In genomic region chr11:57868491-57868890, GRCh38 we compare ENCODE assay signal across 35 cellular contexts.
"Had no signal": no experiment of that assay in that cellular context is flagged by ENCODE, and none has a peak within 500 bp of the region (broad histone marks: within the 10 kb centered on the region; RNA-seq: fewer than 3 reads in every experiment).

No MANE protein-coding gene starts in this region.

- H3K27ac Mint-ChIP-seq: activated naive CD8-positive, alpha-beta T cell treated with anti-CD3 and anti-CD28 coated beads, Interleukin-2, amount 10 ng/mL, durations not matched to agents 7 days and 5 days; brain; natural killer cell; neural progenitor cell; stimulated activated effector memory CD8-positive, alpha-beta T cell treated with anti-CD3 and anti-CD28 coated beads, Interleukin-12 subunit alpha, Interleukin-12 subunit beta, amount 100 ng/mL, for 72 hours; stimulated activated naive CD8-positive, alpha-beta T cell treated with anti-CD3 and anti-CD28 coated beads, Interleukin-15, amount 100 ng/mL, for 72 hours; T-helper 1 cell treated with Interleukin-12 subunit alpha and Interleukin-12 subunit beta and Interleukin-4 antibody, amounts not matched to agents 30 μg/mL and 1 μg/mL, for 36 hours; type B pancreatic cell had no signal

- H3K27ac ChIP-seq: ascending aorta, cardiac muscle cell, coronary artery, dorsolateral prefrontal cortex, gastrocnemius medialis, lower lobe of right lung, neural progenitor cell, parathyroid adenoma, psoas muscle, sigmoid colon, uterus, VCaP had no signal

- DNase-seq: activated CD4-positive, alpha-beta T cell treated with anti-CD3 and anti-CD28 coated beads for 48 hours; activated CD4-positive, alpha-beta T cell treated with anti-CD3 and anti-CD28 coated beads, Interleukin-2, amount 50 U/mL, for 48 hours; activated CD8-positive, alpha-beta memory T cell treated with anti-CD3 and anti-CD28 coated beads for 24 hours; activated effector memory CD4-positive, alpha-beta T cell treated with Interleukin-2 at 50 U/mL for 16 hours; activated naive CD4-positive, alpha-beta T cell treated with Interleukin-2 at 50 U/mL for 16 hours; activated naive CD8-positive, alpha-beta T cell treated with anti-CD3 and anti-CD28 coated beads, Interleukin-2, amount 10 ng/mL, durations not matched to agents 7 days and 5 days; dorsolateral prefrontal cortex; effector memory CD4-positive, alpha-beta T cell; erythroblast; gastrocnemius medialis; glutamatergic neuron; hippocampal formation; lower lobe of right lung; mesenchymal stem cell; natural killer cell; occipital lobe; psoas muscle; sigmoid colon; small intestine; stimulated activated CD4-positive, alpha-beta T cell treated with anti-CD3 and anti-CD28 coated beads, Interleukin-4, amount 100 ng/mL, for 24 hours; stimulated activated naive CD8-positive, alpha-beta T cell treated with anti-CD3 and anti-CD28 coated beads, Interleukin-15, amount 100 ng/mL, for 72 hours; substantia nigra; T-helper 9 cell; uterus had no signal

- H3K4me3 ChIP-seq: ascending aorta, cardiac muscle cell, coronary artery, dorsolateral prefrontal cortex, gastrocnemius medialis, lower lobe of right lung, neural progenitor cell, psoas muscle, sigmoid colon, uterus had no signal

- H3K9me3 ChIP-seq: ascending aorta, gastrocnemius medialis, lower lobe of right lung, psoas muscle, sigmoid colon, uterus had no signal

- H3K79me2 ChIP-seq: parathyroid adenoma had no signal

- H3K27me3 Mint-ChIP-seq: activated naive CD8-positive, alpha-beta T cell treated with anti-CD3 and anti-CD28 coated beads, Interleukin-2, amount 10 ng/mL, durations not matched to agents 7 days and 5 days; stimulated activated naive CD8-positive, alpha-beta T cell treated with anti-CD3 and anti-CD28 coated beads, Interleukin-15, amount 100 ng/mL, for 72 hours had no signal

- H3K4me1 ChIP-seq: ascending aorta, gastrocnemius medialis, lower lobe of right lung, neural progenitor cell, parathyroid adenoma, psoas muscle, sigmoid colon, uterus had no signal

- H3K4me3 Mint-ChIP-seq: activated naive CD8-positive, alpha-beta T cell treated with anti-CD3 and anti-CD28 coated beads, Interleukin-2, amount 10 ng/mL, durations not matched to agents 7 days and 5 days; brain; natural killer cell; neural progenitor cell; stimulated activated effector memory CD8-positive, alpha-beta T cell treated with anti-CD3 and anti-CD28 coated beads, Interleukin-12 subunit alpha, Interleukin-12 subunit beta, amount 100 ng/mL, for 72 hours; stimulated activated naive CD8-positive, alpha-beta T cell treated with anti-CD3 and anti-CD28 coated beads, Interleukin-15, amount 100 ng/mL, for 72 hours; T-helper 1 cell treated with Interleukin-12 subunit alpha and Interleukin-12 subunit beta and Interleukin-4 antibody, amounts not matched to agents 30 μg/mL and 1 μg/mL, for 36 hours; type B pancreatic cell had no signal

- H3K9me3 Mint-ChIP-seq: brain; natural killer cell; neural progenitor cell; stimulated activated effector memory CD8-positive, alpha-beta T cell treated with anti-CD3 and anti-CD28 coated beads, Interleukin-12 subunit alpha, Interleukin-12 subunit beta, amount 100 ng/mL, for 72 hours; stimulated activated naive CD8-positive, alpha-beta T cell treated with anti-CD3 and anti-CD28 coated beads, Interleukin-15, amount 100 ng/mL, for 72 hours; T-helper 1 cell treated with Interleukin-12 subunit alpha and Interleukin-12 subunit beta and Interleukin-4 antibody, amounts not matched to agents 30 μg/mL and 1 μg/mL, for 36 hours; type B pancreatic cell had no signal

- H3K4me2 ChIP-seq: neural progenitor cell had no signal

- H3K4me1 Mint-ChIP-seq: brain; natural killer cell; neural progenitor cell; stimulated activated effector memory CD8-positive, alpha-beta T cell treated with anti-CD3 and anti-CD28 coated beads, Interleukin-12 subunit alpha, Interleukin-12 subunit beta, amount 100 ng/mL, for 72 hours had no signal

- H3K27me3 ChIP-seq: ascending aorta, cardiac muscle cell, gastrocnemius medialis, neural progenitor cell, sigmoid colon, uterus had no signal

- H3K36me3 Mint-ChIP-seq: activated naive CD8-positive, alpha-beta T cell treated with anti-CD3 and anti-CD28 coated beads, Interleukin-2, amount 10 ng/mL, durations not matched to agents 7 days and 5 days; brain; natural killer cell; neural progenitor cell; stimulated activated effector memory CD8-positive, alpha-beta T cell treated with anti-CD3 and anti-CD28 coated beads, Interleukin-12 subunit alpha, Interleukin-12 subunit beta, amount 100 ng/mL, for 72 hours; type B pancreatic cell had no signal

- H3K36me3 ChIP-seq: ascending aorta, cardiac muscle cell, gastrocnemius medialis, lower lobe of right lung, neural progenitor cell, sigmoid colon, uterus had no signal

- ATAC-seq: activated CD4-positive, CD25-positive, alpha-beta regulatory T cell treated with anti-CD3 and anti-CD28 coated beads, Interleukin-2, amount 50 U/mL, for 24 hours; gastrocnemius medialis; lower lobe of right lung; natural killer cell; psoas muscle; stimulated activated effector memory CD8-positive, alpha-beta T cell treated with anti-CD3 and anti-CD28 coated beads, Interleukin-12 subunit alpha, Interleukin-12 subunit beta, amount 100 ng/mL, for 72 hours; stimulated activated naive CD8-positive, alpha-beta T cell treated with anti-CD3 and anti-CD28 coated beads, Interleukin-15, amount 100 ng/mL, for 72 hours had no signal

- H2AFZ ChIP-seq: neural progenitor cell, parathyroid adenoma had no signal
